12 cellular contexts compared by ENCODE assay signal in the genomic region with DNA sequence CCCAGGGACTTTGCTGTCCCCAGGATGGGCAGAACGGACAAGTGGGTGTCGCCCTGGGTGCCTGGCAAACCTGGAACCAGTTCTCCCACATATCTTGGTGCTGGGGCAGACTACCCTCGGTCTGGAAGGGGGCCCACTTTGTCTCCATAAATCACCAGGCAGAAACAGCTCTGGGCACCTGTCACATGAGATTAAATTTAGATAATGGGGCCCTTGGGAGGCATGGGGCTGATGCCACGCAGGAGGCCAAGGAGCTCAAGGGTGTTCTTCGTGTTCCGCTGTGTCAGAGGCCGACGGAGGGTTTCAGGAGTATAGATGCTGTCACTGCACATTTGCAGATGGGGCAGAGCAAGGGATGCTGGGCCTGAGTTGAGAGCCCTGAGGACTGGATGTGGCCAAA.
"Had no signal": no experiment of that assay in that cellular context is flagged by ENCODE, and none has a peak within 500 bp of the region (broad histone marks: within the 10 kb centered on the region; RNA-seq: fewer than 3 reads in every experiment).

No MANE protein-coding gene starts in this region.

- H3K27me3 ChIP-seq: breast epithelium, thyroid gland had no signal

- H3K9me3 ChIP-seq: thyroid gland had no signal

- H3K4me1 ChIP-seq: breast epithelium, thyroid gland had no signal

- DNase-seq: activated CD4-positive, alpha-beta T cell treated with anti-CD3 and anti-CD28 coated beads, Interleukin-2, amount 50 U/mL, for 4 hours; activated CD4-positive, CD25-positive, alpha-beta regulatory T cell treated with anti-CD3 and anti-CD28 coated beads, Interleukin-2, amount 50 U/mL, for 72 hours; activated CD8-positive, alpha-beta memory T cell treated with anti-CD3 and anti-CD28 coated beads, Interleukin-2, amount 10 ng/mL, durations not matched to agents 7 days and 5 days; activated effector memory CD4-positive, alpha-beta T cell treated with anti-CD3 and anti-CD28 coated beads, Interleukin-2, amount 50 U/mL, for 16 hours; activated T-cell treated with anti-CD3 and anti-CD28 coated beads, Interleukin-2, amount 50 U/mL, for 4 hours; dorsolateral prefrontal cortex; hippocampal formation; stimulated activated CD4-positive, alpha-beta T cell treated with anti-CD3 and anti-CD28 coated beads, Interleukin-15, amount 100 ng/mL, for 24 hours; stimulated activated CD4-positive, alpha-beta T cell treated with anti-CD3 and anti-CD28 coated beads, Interleukin-4, amount 100 ng/mL, for 24 hours; T-helper 17 cell; thyroid gland had no signal

- H3K27ac ChIP-seq: breast epithelium, dorsolateral prefrontal cortex, thyroid gland had no signal

- ATAC-seq: activated CD8-positive, alpha-beta memory T cell treated with anti-CD3 and anti-CD28 coated beads, Interleukin-2, amount 10 ng/mL, durations not matched to agents 7 days and 5 days; activated T-cell treated with anti-CD3 and anti-CD28 coated beads, Interleukin-2, amount 50 U/mL, for 4 hours; T-helper 17 cell had no signal

- H3K36me3 ChIP-seq: breast epithelium, thyroid gland had no signal

- H3K4me3 ChIP-seq: breast epithelium, dorsolateral prefrontal cortex, thyroid gland had no signal
